Comparison of ENCODE assay signal across 8 cellular contexts in genomic region chr19:58538257-58539168, GRCh38. TPM values are rescaled to one million over a fixed set of nuclear protein-coding genes. Genes with fewer than 3 reads are reported as not detected.
A peak's percentile ranks its signal among the peaks of the same experiment; 100 is the strongest.
DNase-seq lines count a peak whose midpoint lies in the region; ATAC-seq, FAIRE-seq and TF ChIP-seq lines count a peak whose summit lies in the region.

No MANE protein-coding gene starts in this region.

- H3K27me3 ChIP-seq in BLaER1 treated with 17β-estradiol and CSF1 and Interleukin-3, amounts not matched to agents 10 nM and 100 nM: no peaks in the 10 kb centered on the region
- H3K27me3 ChIP-seq in keratinocyte (ENCODE audit: control insufficient read depth, extremely low read depth, insufficient read depth, low read length): peaks cover 11% of the 10 kb centered on the region

- peak overlapping the region; percentile 71 to 88 (median 83) for H3K9ac ChIP-seq in BLaER1 treated with 17β-estradiol and CSF1 and Interleukin-3, amounts not matched to agents 10 nM and 100 nM
- peak overlapping the region; percentile 52 for H3K9ac ChIP-seq in keratinocyte (ENCODE audit: control insufficient read depth, extremely low read depth, insufficient read depth, low read length)

- peak overlapping the region; percentile 50 to 70 (median 57) for H3K4me3 ChIP-seq in BLaER1 treated with 17β-estradiol and CSF1 and Interleukin-3, amounts not matched to agents 10 nM and 100 nM
- H3K4me3 ChIP-seq in keratinocyte (ENCODE audit: control insufficient read depth in 2 of 3, extremely low read depth in 1 of 3, insufficient read depth in 2 of 3, low read depth in 1 of 3, low read length in 3 of 3): peak overlapping the region; percentile 3 to 35 (median 22)

- peak; percentile 94 for ATAC-seq in stimulated activated naive CD8-positive, alpha-beta T cell treated with anti-CD3 and anti-CD28 coated beads, Interleukin-15, Interleukin-2, amounts not matched to agents 100 U/mL and 50 U/mL, for 24 hours
- no peak for ATAC-seq in HG02678 (IDR thresholded peaks at IDR 0.05; ENCODE audit: unreplicated experiment)

- peak; percentile 79 for DNase-seq in NCI-H1436 treated with DMSO at 0.1 percent for 48 hours (lab: John Stamatoyannopoulos, UW)
- no peak for DNase-seq in keratinocyte (ENCODE audit: low read depth, low spot score)
- peak; percentile 64 for DNase-seq in stimulated activated naive CD8-positive, alpha-beta T cell treated with anti-CD3 and anti-CD28 coated beads, Interleukin-15, Interleukin-2, amounts not matched to agents 100 U/mL and 50 U/mL, for 24 hours
- no peak for DNase-seq in kidney glomerular epithelial cell (lab: John Stamatoyannopoulos, UW)
- DNase-seq in inferior parietal cortex (ENCODE audit: extremely low spot score): no peak

- no peak for FAIRE-seq in keratinocyte (lab: Jason Lieb, UNC)

- peak overlapping the region; percentile 77 for H3K4me3 Mint-ChIP-seq in activated naive CD8-positive, alpha-beta T cell

- no peaks in the 10 kb centered on the region for H3K79me2 ChIP-seq in keratinocyte (ENCODE audit: control insufficient read depth, insufficient read depth, low read length)

- H3K9me3 Mint-ChIP-seq in activated naive CD8-positive, alpha-beta T cell (ENCODE audit: low read depth): no peaks in the 10 kb centered on the region

- no peaks in the 10 kb centered on the region for H3K9me1 ChIP-seq in keratinocyte (ENCODE audit: control insufficient read depth, extremely low read depth, insufficient read depth, low read length)

- no peaks in the 10 kb centered on the region for H3K9me3 ChIP-seq in BLaER1 treated with 17β-estradiol and CSF1 and Interleukin-3, amounts not matched to agents 10 nM and 100 nM (replicated peaks in 1 of 11)
- no peaks in the 10 kb centered on the region for H3K9me3 ChIP-seq in keratinocyte (ENCODE audit: control insufficient read depth, low read depth, low read length)

- H3K27me3 Mint-ChIP-seq in activated naive CD8-positive, alpha-beta T cell: no peaks in the 10 kb centered on the region

- dilution Hi-C loops in keratinocyte (cut with MboI; ENCODE audit: extremely low pct_ligation_motif_present, low sequenced_read_pairs): no loop called here

- H3K4me1 Mint-ChIP-seq in activated naive CD8-positive, alpha-beta T cell (ENCODE audit: low read depth): peaks cover 6% of the 10 kb centered on the region

- H3K4me1 ChIP-seq in BLaER1 treated with 17β-estradiol and CSF1 and Interleukin-3, amounts not matched to agents 10 nM and 100 nM: peaks cover 22 to 45% (median 34%) of the 10 kb centered on the region in 10 experiments
- H3K4me1 ChIP-seq in keratinocyte (ENCODE audit: control insufficient read depth, extremely low read depth, insufficient read depth, low read length): peaks cover 8% of the 10 kb centered on the region

- H3K4me2 ChIP-seq in BLaER1 treated with 17β-estradiol and CSF1 and Interleukin-3, amounts not matched to agents 10 nM and 100 nM: peak overlapping the region; percentile 81 to 99 (median 96)
- peak overlapping the region; percentile 69 for H3K4me2 ChIP-seq in keratinocyte (ENCODE audit: control insufficient read depth, extremely low read depth, insufficient read depth, low read depth, low read length)

- H4K20me1 ChIP-seq in BLaER1 treated with 17β-estradiol and CSF1 and Interleukin-3, amounts not matched to agents 10 nM and 100 nM: no peaks in the 10 kb centered on the region
- H4K20me1 ChIP-seq in keratinocyte (ENCODE audit: control insufficient read depth, extremely low read depth, insufficient read depth, low read length): no peaks in the 10 kb centered on the region

- H2AFZ ChIP-seq in keratinocyte (ENCODE audit: control insufficient read depth, low read length): peak overlapping the region; percentile 52

- no peak for TF ChIP-seq CTCF in keratinocyte (optimal IDR thresholded peaks at IDR 0.05 in 1 of 3, IDR thresholded peaks at IDR 0.05 in 1 of 3, conservative IDR thresholded peaks at IDR 0.05 in 1 of 3; ENCODE audit: extremely low read depth in 1 of 3, insufficient read depth in 2 of 3, low read length in 3 of 3)

- peak overlapping the region; percentile 68 for H3K27ac Mint-ChIP-seq in activated naive CD8-positive, alpha-beta T cell

- H3K36me3 ChIP-seq in BLaER1 treated with 17β-estradiol and CSF1 and Interleukin-3, amounts not matched to agents 10 nM and 100 nM: no peaks in the 10 kb centered on the region
- H3K36me3 ChIP-seq in keratinocyte (ENCODE audit: control insufficient read depth in 2 of 2, extremely low read depth in 1 of 2, insufficient read depth in 2 of 2, low read length in 2 of 2): no peaks in the 10 kb centered on the region

- H3K27ac ChIP-seq in BLaER1 treated with 17β-estradiol and CSF1 and Interleukin-3, amounts not matched to agents 10 nM and 100 nM: peak overlapping the region; percentile 60 to 97 (median 90)
- H3K27ac ChIP-seq in keratinocyte (ENCODE audit: control insufficient read depth, insufficient read depth, low read length): no peak overlapping the region

- H3K36me3 Mint-ChIP-seq in activated naive CD8-positive, alpha-beta T cell: no peaks in the 10 kb centered on the region

RNA-seq across cellular contexts. Expression of gene TRIM28, which starts 5.4 kb away (rescaled TPM):
- 290 to 316 TPM (median 298 TPM) in 3 replicates for polyA plus RNA-seq in keratinocyte
- 166 TPM for polyA plus RNA-seq in keratinocyte (2011; ENCODE audit: low read depth)
- polyA plus RNA-seq in keratinocyte (2011; cell fraction: cytosol; rRNA removed): 199 and 380 TPM in 2 replicates
- polyA plus RNA-seq in keratinocyte (2011; cell fraction: nucleus; rRNA removed): 344 and 506 TPM in 2 replicates
- 355 and 492 TPM in 2 replicates for polyA plus RNA-seq in keratinocyte (2012; ENCODE audit: low replicate concordance)
- 1,017 to 2,182 TPM (median 1,062 TPM) in 3 replicates for polyA minus RNA-seq in keratinocyte
- polyA minus RNA-seq in keratinocyte (2011; cell fraction: cytosol; rRNA and poly(A)+ RNA removed): 738 TPM
- 573 and 589 TPM in 2 replicates for polyA minus RNA-seq in keratinocyte (2011; cell fraction: nucleus; rRNA and poly(A)+ RNA removed)

RNA-seq across cellular contexts. Expression of gene CHMP2A, which starts 16.4 kb away (rescaled TPM):
- 105 to 167 TPM (median 115 TPM) in 3 replicates for polyA plus RNA-seq in keratinocyte
- 197 TPM for polyA plus RNA-seq in keratinocyte (2011; ENCODE audit: low read depth)
- 142 and 203 TPM in 2 replicates for polyA plus RNA-seq in keratinocyte (2011; cell fraction: cytosol; rRNA removed)
- polyA plus RNA-seq in keratinocyte (2011; cell fraction: nucleus; rRNA removed): 87.9 and 91.0 TPM in 2 replicates
- polyA plus RNA-seq in keratinocyte (2012; ENCODE audit: low replicate concordance): 150 and 159 TPM in 2 replicates
- 73.6 to 125 TPM (median 114 TPM) in 3 replicates for polyA minus RNA-seq in keratinocyte
- polyA minus RNA-seq in keratinocyte (2011; cell fraction: cytosol; rRNA and poly(A)+ RNA removed): 121 TPM
- 22.2 and 26.5 TPM in 2 replicates for polyA minus RNA-seq in keratinocyte (2011; cell fraction: nucleus; rRNA and poly(A)+ RNA removed)

RNA-seq across cellular contexts. Expression of gene ZBTB45, which starts 18.9 kb away (rescaled TPM):
- polyA plus RNA-seq in keratinocyte: 3.1 to 8.2 TPM (median 4.6 TPM) in 3 replicates
- polyA plus RNA-seq in keratinocyte (2011; ENCODE audit: low read depth): 2.3 TPM
- 2.9 and 8.6 TPM in 2 replicates for polyA plus RNA-seq in keratinocyte (2011; cell fraction: cytosol; rRNA removed)
- 8.5 and 12.5 TPM in 2 replicates for polyA plus RNA-seq in keratinocyte (2011; cell fraction: nucleus; rRNA removed)
- 7.5 and 14.9 TPM in 2 replicates for polyA plus RNA-seq in keratinocyte (2012; ENCODE audit: low replicate concordance)
- 2.6 to 12.6 TPM (median 3.4 TPM) in 3 replicates for polyA minus RNA-seq in keratinocyte
- polyA minus RNA-seq in keratinocyte (2011; cell fraction: cytosol; rRNA and poly(A)+ RNA removed): 15.7 TPM
- polyA minus RNA-seq in keratinocyte (2011; cell fraction: nucleus; rRNA and poly(A)+ RNA removed): 9.2 and 10.1 TPM in 2 replicates

RNA-seq across cellular contexts. Expression of gene UBE2M, which starts 19.9 kb away (rescaled TPM):
- 55.9 to 104 TPM (median 82.6 TPM) in 3 replicates for polyA plus RNA-seq in keratinocyte
- 41.2 TPM for polyA plus RNA-seq in keratinocyte (2011; ENCODE audit: low read depth)
- 62.9 and 69.2 TPM in 2 replicates for polyA plus RNA-seq in keratinocyte (2011; cell fraction: cytosol; rRNA removed)
- polyA plus RNA-seq in keratinocyte (2011; cell fraction: nucleus; rRNA removed): 50.4 and 56.5 TPM in 2 replicates
- 60.7 and 88.1 TPM in 2 replicates for polyA plus RNA-seq in keratinocyte (2012; ENCODE audit: low replicate concordance)
- 50.9 to 113 TPM (median 64.6 TPM) in 3 replicates for polyA minus RNA-seq in keratinocyte
- 68.3 TPM for polyA minus RNA-seq in keratinocyte (2011; cell fraction: cytosol; rRNA and poly(A)+ RNA removed)
- polyA minus RNA-seq in keratinocyte (2011; cell fraction: nucleus; rRNA and poly(A)+ RNA removed): 13.5 and 18.7 TPM in 2 replicates

RNA-seq across cellular contexts. Expression of gene SLC27A5, which starts 26.7 kb away (rescaled TPM):
- 13.4 to 15.4 TPM (median 14.7 TPM) in 3 replicates for polyA plus RNA-seq in keratinocyte
- polyA plus RNA-seq in keratinocyte (2011; ENCODE audit: low read depth): 1.9 TPM
- 7.9 and 16.2 TPM in 2 replicates for polyA plus RNA-seq in keratinocyte (2011; cell fraction: cytosol; rRNA removed)
- 5.5 and 8.2 TPM in 2 replicates for polyA plus RNA-seq in keratinocyte (2011; cell fraction: nucleus; rRNA removed)
- polyA plus RNA-seq in keratinocyte (2012; ENCODE audit: low replicate concordance): 11.7 and 22.5 TPM in 2 replicates
- 14.4 to 33.3 TPM (median 19.7 TPM) in 3 replicates for polyA minus RNA-seq in keratinocyte
- 18.8 TPM for polyA minus RNA-seq in keratinocyte (2011; cell fraction: cytosol; rRNA and poly(A)+ RNA removed)
- 4.1 and 5.6 TPM in 2 replicates for polyA minus RNA-seq in keratinocyte (2011; cell fraction: nucleus; rRNA and poly(A)+ RNA removed)

Comparison
In these comparisons a context has a peak if more than half of its experiments do, and no peak if none do; other contexts are left out.
1. DNase-seq: peak in NCI-H1436 treated with DMSO at 0.1 percent for 48 hours (single experiment) and stimulated activated naive CD8-positive, alpha-beta T cell treated with anti-CD3 and anti-CD28 coated beads, Interleukin-15, Interleukin-2, amounts not matched to agents 100 U/mL and 50 U/mL, for 24 hours (single experiment); none in keratinocyte (single experiment), kidney glomerular epithelial cell (single experiment) and inferior parietal cortex (single experiment).